Comparison of ENCODE assay signal across 8 cellular contexts in genomic region chr19:55642153-55643002, GRCh38. TPM values are rescaled to one million over a fixed set of nuclear protein-coding genes. Genes with fewer than 3 reads are reported as not detected.
A peak's percentile ranks its signal among the peaks of the same experiment; 100 is the strongest.
DNase-seq lines count a peak whose midpoint lies in the region; ATAC-seq lines count a peak whose summit lies in the region.

No MANE protein-coding gene starts in this region.

- H3K4me3 ChIP-seq in rectal smooth muscle tissue (ENCODE audit: low read length), result peak overlapping the region; percentile 92

- H3K9ac ChIP-seq in rectal smooth muscle tissue (ENCODE audit: low read length), result peak overlapping the region; percentile 45

- H3K27me3 ChIP-seq in rectal smooth muscle tissue (ENCODE audit: control insufficient read depth, insufficient read depth, low read length), result no peaks in the 10 kb centered on the region

- ATAC-seq in HG03378 (IDR thresholded peaks at IDR 0.05; ENCODE audit: unreplicated experiment), result peak; percentile 2
- ATAC-seq in GM21526 (IDR thresholded peaks at IDR 0.05; ENCODE audit: low FRiP score, unreplicated experiment), result no peak

- peaks cover 25% of the 10 kb centered on the region for H3K4me1 ChIP-seq in rectal smooth muscle tissue (ENCODE audit: control insufficient read depth, insufficient read depth, low read length)

- no peaks in the 10 kb centered on the region for H3K36me3 ChIP-seq in rectal smooth muscle tissue (ENCODE audit: control insufficient read depth, insufficient read depth, low read length)

- H3K27ac ChIP-seq in rectal smooth muscle tissue (ENCODE audit: low read depth, low read length), result peak overlapping the region; percentile 65

- peak; percentile 53 for DNase-seq in DMS 273 treated with DMSO at 0.1 percent for 48 hours (lab: John Stamatoyannopoulos, UW)
- peak; percentile 43 for DNase-seq in activated CD8-positive, alpha-beta memory T cell treated with anti-CD3 and anti-CD28 coated beads, Interleukin-2, amount 50 U/mL, for 4 hours
- DNase-seq in germinal center (ENCODE audit: low spot score), result peak; percentile 38
- no peak for DNase-seq in ureter (ENCODE audit: low spot score)
- DNase-seq in 8988T, result no peak

RNA-seq across cellular contexts. Expression of gene ZNF581, which starts 1.1 kb away (rescaled TPM):
- 22.7 TPM for total RNA-seq in ureter

RNA-seq across cellular contexts. Expression of gene ZNF580, which starts 1.6 kb away (rescaled TPM):
- 56.5 TPM for total RNA-seq in ureter

RNA-seq across cellular contexts. Expression of gene CCDC106, which starts 5.6 kb away (rescaled TPM):
- 12.3 TPM for total RNA-seq in ureter

RNA-seq across cellular contexts. Expression of gene U2AF2, which starts 12.5 kb away (rescaled TPM):
- total RNA-seq in ureter, result 195 TPM

RNA-seq across cellular contexts. Expression of gene ZNF784, which starts 18.0 kb away (rescaled TPM):
- total RNA-seq in ureter, result 9.5 TPM

Comparison
In these comparisons a context has a peak if more than half of its experiments do, and no peak if none do; other contexts are left out.
1. DNase-seq: peak in DMS 273 treated with DMSO at 0.1 percent for 48 hours (single experiment), activated CD8-positive, alpha-beta memory T cell treated with anti-CD3 and anti-CD28 coated beads, Interleukin-2, amount 50 U/mL, for 4 hours (single experiment) and germinal center (single experiment); none in ureter (single experiment) and 8988T (single experiment).